In genomic region chr12:11158885-11159444, GRCh38 we compare ENCODE assay signal across 31 cellular contexts. TPM values are rescaled to one million over a fixed set of nuclear protein-coding genes. Genes with fewer than 3 reads are reported as not detected.
"Had no signal": no experiment of that assay in that cellular context is flagged by ENCODE, and none has a peak within 500 bp of the region (broad histone marks: within the 10 kb centered on the region; RNA-seq: fewer than 3 reads in every experiment).

No MANE protein-coding gene starts in this region.

- H3K4me1 ChIP-seq: pancreas had no signal

- DNase-seq: activated CD4-positive, alpha-beta T cell treated with anti-CD3 and anti-CD28 coated beads, Interleukin-2, amount 50 U/mL, for 1 hour; activated CD4-positive, CD25-positive, alpha-beta regulatory T cell treated with anti-CD3 and anti-CD28 coated beads, Interleukin-2, amount 50 U/mL, for 72 hours; activated CD8-positive, alpha-beta T cell treated with anti-CD3 and anti-CD28 coated beads, Interleukin-2, amount 10 ng/mL, durations not matched to agents 7 days and 5 days; activated gamma-delta T cell; activated naive CD4-positive, alpha-beta T cell treated with anti-CD3 and anti-CD28 coated beads, Interleukin-2, amount 50 U/mL, for 16 hours; activated naive CD8-positive, alpha-beta T cell treated with anti-CD3 and anti-CD28 coated beads, Interleukin-2, amount 50 U/mL, for 24 hours; anterior cingulate cortex; body of pancreas; effector CD4-positive, alpha-beta T cell; foreskin melanocyte; hypothalamus; islet precursor cell; left colon; pancreas; SK-N-SH; stimulated activated CD4-positive, alpha-beta T cell treated with anti-CD3 and anti-CD28 coated beads, Interleukin-15, amount 100 ng/mL, for 24 hours; stimulated activated CD8-positive, alpha-beta memory T cell treated with anti-CD3 and anti-CD28 coated beads, Interleukin-4, amount 100 ng/mL, for 48 hours; stimulated activated naive B cell treated with anti-CD40 and anti-IgM and Interleukin-4, amounts not matched to agents 10 μg/mL and 1 μg/mL and 100 μg/mL, for 72 hours; upper lobe of left lung had no signal

- H3K27me3 Mint-ChIP-seq: activated naive CD8-positive, alpha-beta T cell treated with anti-CD3 and anti-CD28 coated beads, Interleukin-2, amount 50 U/mL, for 24 hours; dendritic cell treated with granulocyte-macrophage colony-stimulating factor and Interleukin-4, amounts not matched to agents 40 ng/mL and 50 ng/mL, for 4 days; natural killer cell treated with Interleukin-12 subunit alpha and Interleukin-12 subunit beta and Interleukin-15 and Interleukin-18, amount 100 ng/mL, for 72 hours; stimulated activated naive B cell treated with anti-CD40 and anti-IgM and Interleukin-4, amounts not matched to agents 10 μg/mL and 1 μg/mL and 100 μg/mL, for 72 hours had no signal

- H3K4me3 ChIP-seq: body of pancreas, lung, pancreas, smooth muscle cell, upper lobe of left lung had no signal

- H3K27ac Mint-ChIP-seq: activated CD8-positive, alpha-beta T cell treated with anti-CD3 and anti-CD28 coated beads, Interleukin-2, amount 10 ng/mL, durations not matched to agents 7 days and 5 days; activated naive CD8-positive, alpha-beta T cell treated with anti-CD3 and anti-CD28 coated beads, Interleukin-2, amount 50 U/mL, for 24 hours; activated T-helper 1 cell treated with anti-CD3 and anti-CD28 coated beads, Interleukin-12 subunit alpha, Interleukin-12 subunit beta, Interleukin-2, Interleukin-4 antibody, amounts not matched to agents 30 ng/mL and 10 ng/mL and 1 ng/mL, durations not matched to agents 14 hours and 24 hours and 36 hours; dendritic cell treated with granulocyte-macrophage colony-stimulating factor and Interleukin-4, amounts not matched to agents 40 ng/mL and 50 ng/mL, for 4 days; natural killer cell treated with Interleukin-12 subunit alpha and Interleukin-12 subunit beta and Interleukin-15 and Interleukin-18, amount 100 ng/mL, for 72 hours; stimulated activated naive B cell treated with anti-CD40 and anti-IgM and Interleukin-4, amounts not matched to agents 10 μg/mL and 1 μg/mL and 100 μg/mL, for 72 hours; T-helper 2 cell treated with Interferon-gamma antibody and Interleukin-4, amounts not matched to agents 5 μg/mL and 100 μg/mL, for 36 hours had no signal

- H3K27me3 ChIP-seq: body of pancreas, neutrophil, pancreas, upper lobe of left lung had no signal

- H3K9ac ChIP-seq: SK-N-SH had no signal

- ATAC-seq: activated CD8-positive, alpha-beta T cell treated with anti-CD3 and anti-CD28 coated beads, Interleukin-2, amount 10 ng/mL, durations not matched to agents 7 days and 5 days; activated naive CD8-positive, alpha-beta T cell treated with anti-CD3 and anti-CD28 coated beads, Interleukin-2, amount 50 U/mL, for 24 hours; body of pancreas; left colon; natural killer cell treated with Interleukin-12 subunit alpha and Interleukin-12 subunit beta and Interleukin-15 and Interleukin-18, amount 100 ng/mL, for 72 hours; sciatic nerve; stimulated activated naive B cell treated with anti-CD40 and anti-IgM and Interleukin-4, amounts not matched to agents 10 μg/mL and 1 μg/mL and 100 μg/mL, for 72 hours had no signal

- H3K27ac ChIP-seq: neutrophil, pancreas, upper lobe of left lung, VCaP had no signal

- H3K4me2 ChIP-seq: SK-N-SH, smooth muscle cell had no signal

- H3K36me3 ChIP-seq: pancreas, upper lobe of left lung had no signal

- H3K4me3 Mint-ChIP-seq: activated CD8-positive, alpha-beta T cell treated with anti-CD3 and anti-CD28 coated beads, Interleukin-2, amount 10 ng/mL, durations not matched to agents 7 days and 5 days; activated naive CD8-positive, alpha-beta T cell treated with anti-CD3 and anti-CD28 coated beads, Interleukin-2, amount 50 U/mL, for 24 hours; activated T-helper 1 cell treated with anti-CD3 and anti-CD28 coated beads, Interleukin-12 subunit alpha, Interleukin-12 subunit beta, Interleukin-2, Interleukin-4 antibody, amounts not matched to agents 30 ng/mL and 10 ng/mL and 1 ng/mL, durations not matched to agents 14 hours and 24 hours and 36 hours; dendritic cell treated with granulocyte-macrophage colony-stimulating factor and Interleukin-4, amounts not matched to agents 40 ng/mL and 50 ng/mL, for 4 days; natural killer cell treated with Interleukin-12 subunit alpha and Interleukin-12 subunit beta and Interleukin-15 and Interleukin-18, amount 100 ng/mL, for 72 hours; stimulated activated naive B cell treated with anti-CD40 and anti-IgM and Interleukin-4, amounts not matched to agents 10 μg/mL and 1 μg/mL and 100 μg/mL, for 72 hours; T-helper 2 cell treated with Interferon-gamma antibody and Interleukin-4, amounts not matched to agents 5 μg/mL and 100 μg/mL, for 36 hours had no signal

- H3K9me3 ChIP-seq: body of pancreas, neutrophil, pancreas, upper lobe of left lung had no signal

RNA-seq across cellular contexts. Expression of gene TAS2R30, which starts 24.5 kb away (rescaled TPM):
- polyA plus RNA-seq: pancreas, smooth muscle cell had no signal

RNA-seq across cellular contexts. Expression of gene TAS2R42, which starts 27.8 kb away (rescaled TPM):
- total RNA-seq: activated CD8-positive, alpha-beta T cell treated with anti-CD3 and anti-CD28 coated beads, Interleukin-2, amount 10 ng/mL, durations not matched to agents 7 days and 5 days; activated T-helper 1 cell treated with anti-CD3 and anti-CD28 coated beads, Interleukin-12 subunit alpha, Interleukin-12 subunit beta, Interleukin-2, Interleukin-4 antibody, amounts not matched to agents 30 ng/mL and 10 ng/mL and 1 ng/mL, durations not matched to agents 14 hours and 24 hours and 36 hours; body of pancreas; cardiac septum; left colon; lung; natural killer cell treated with Interleukin-12 subunit alpha and Interleukin-12 subunit beta and Interleukin-15 and Interleukin-18, amount 100 ng/mL, for 72 hours; pancreas; sciatic nerve; smooth muscle cell; temporal lobe; upper lobe of left lung had no signal
- polyA plus RNA-seq: esophagus, lung, pancreas, SK-N-SH, smooth muscle cell had no signal
